Comparison of ENCODE assay signal across 20 cellular contexts in the genomic region with DNA sequence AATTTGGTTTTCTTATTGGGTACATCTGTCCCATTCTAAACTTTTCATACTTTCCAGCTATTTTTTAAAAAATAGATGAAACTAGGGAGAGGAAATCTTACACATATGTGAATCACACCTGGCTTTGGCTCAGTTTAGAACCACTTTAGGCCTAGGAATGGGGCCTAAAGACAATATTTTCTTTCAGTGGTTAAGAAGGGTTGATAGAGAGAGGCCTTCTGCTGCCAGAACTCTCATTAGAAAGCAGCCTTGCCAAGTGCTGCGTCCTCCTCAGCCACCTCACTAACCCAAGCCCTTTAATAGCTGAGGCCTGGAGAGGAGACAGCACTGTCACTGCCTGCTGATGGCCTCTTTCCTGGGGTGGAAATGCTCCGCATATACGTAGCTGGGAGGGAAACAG.
A peak's percentile ranks its signal among the peaks of the same experiment; 100 is the strongest.
DNase-seq lines count a peak whose midpoint lies in the region; ATAC-seq and TF ChIP-seq lines count a peak whose summit lies in the region.
"Had no signal": no experiment of that assay in that cellular context is flagged by ENCODE, and none has a peak within 500 bp of the region (broad histone marks: within the 10 kb centered on the region; RNA-seq: fewer than 3 reads in every experiment).

No MANE protein-coding gene starts in this region.

- H3K18ac ChIP-seq in IMR-90 (ENCODE audit: low read depth, low read length), result no peak overlapping the region

- no peak overlapping the region for H3K9ac ChIP-seq in IMR-90 (ENCODE audit: low read depth, low read length)

- BruUV-seq in IMR-90 (replicated peaks; lab: Mats Ljungman, UMichigan), result no TSS peak

- H3K14ac ChIP-seq in IMR-90 (replicated peaks; ENCODE audit: low read depth, low read length), result no peak overlapping the region

- H3K9me3 ChIP-seq in IMR-90 (ENCODE audit: control insufficient read depth, insufficient read depth, low read length) (peaks cover 2% of the 10 kb centered on the region; the same call in 1 of the 2 replicates), stomach (peaks cover 0 to 22% (median 14%) of the 10 kb centered on the region in 4 donors)

- H3K56ac ChIP-seq in IMR-90 (ENCODE audit: extremely low read depth, insufficient read depth, low read length), result no peak overlapping the region

- no peak for TF ChIP-seq CTCF in IMR-90 (conservative IDR thresholded peaks at IDR 0.05; ENCODE audit: low read depth, low read length)
- no peak for TF ChIP-seq CTCF in astrocyte of the cerebellum (IDR thresholded peaks at IDR 0.05; ENCODE audit: low read depth, low read length, missing control alignments)
- TF ChIP-seq CTCF in fibroblast of the aortic adventitia (IDR thresholded peaks at IDR 0.05; ENCODE audit: insufficient read depth, low read length), result no peak
- no peak for TF ChIP-seq CTCF in stomach (IDR thresholded peaks at IDR 0.05)

- H3K4me3 ChIP-seq in IMR-90 (ENCODE audit: insufficient read depth, low read depth, low read length) (no peak overlapping the region), astrocyte of the cerebellum (ENCODE audit: low read depth, low read length) (no peak overlapping the region), fibroblast of the aortic adventitia (ENCODE audit: low read depth, low read length) (no peak overlapping the region), stomach (no peak overlapping the region)

- H3K27me3 ChIP-seq in IMR-90 (ENCODE audit: control insufficient read depth, insufficient read depth, low read length) (no peaks in the 10 kb centered on the region), stomach (no peaks in the 10 kb centered on the region)

- TF ChIP-seq POLR2A in IMR-90 (IDR thresholded peaks at IDR 0.05; ENCODE audit: low read depth, low read length), result no peak
- no peak for TF ChIP-seq POLR2A in stomach (IDR thresholded peaks at IDR 0.05)

- no peak overlapping the region for H2BK15ac ChIP-seq in IMR-90 (ENCODE audit: low read depth, low read length)

- H2AFZ ChIP-seq in IMR-90 (replicated peaks; ENCODE audit: low read length, poor library complexity), result no peak overlapping the region

- WGBS in IMR-90 (ENCODE audit: extremely low coverage in 2 of 2, insufficient read length in 1 of 2), 2 experiments, result no CpG with 5 or more reads among the region's 3 CpGs
- WGBS in stomach, 5 donors, result 69 to 90% (median 82%) methylated on average over 3 of the region's 3 CpGs

- in situ Hi-C loops in IMR-90 (cut with MboI; ENCODE audit: low sequenced_read_pairs) (no loop called here), astrocyte of the cerebellum (cut with HindIII; ENCODE audit: low sequenced_read_pairs) (no loop called here)

- no peaks in the 10 kb centered on the region for H3K9me1 ChIP-seq in IMR-90 (ENCODE audit: insufficient read depth, low read length)

- H3K4me1 ChIP-seq in IMR-90 (ENCODE audit: control insufficient read depth, insufficient read depth, low read length), result peaks cover 2% of the 10 kb centered on the region; the same call in 1 of the 2 replicates
- H3K4me1 ChIP-seq in stomach, result peaks cover 0 to 20% (median 14%) of the 10 kb centered on the region in 4 donors

- H2AK9ac ChIP-seq in IMR-90 (replicated peaks; ENCODE audit: low read depth, low read length, poor library complexity), result no peak overlapping the region

- H2AK5ac ChIP-seq in IMR-90 (ENCODE audit: low read depth, low read length), result no peak overlapping the region

- H3K4me2 ChIP-seq in IMR-90 (ENCODE audit: low read depth, low read length), result no peak overlapping the region

- TF ChIP-seq RAD21 in IMR-90 (IDR thresholded peaks at IDR 0.05; ENCODE audit: low read length), result no peak

- H2BK20ac ChIP-seq in IMR-90 (ENCODE audit: low read depth, low read length), result no peak overlapping the region

- H3K23ac ChIP-seq in IMR-90 (ENCODE audit: low read depth, low read length), result no peak overlapping the region

- H4K20me1 ChIP-seq in IMR-90 (ENCODE audit: insufficient read depth, low read length), result no peaks in the 10 kb centered on the region

- no peak overlapping the region for H4K91ac ChIP-seq in IMR-90 (ENCODE audit: insufficient read depth, low read depth, low read length)

- no peaks in the 10 kb centered on the region for H3K36me3 ChIP-seq in IMR-90 (ENCODE audit: control insufficient read depth, insufficient read depth, low read length)
- H3K36me3 ChIP-seq in stomach, result no peaks in the 10 kb centered on the region

- ATAC-seq in IMR-90 (ENCODE audit: low read depth) (no peak), GM18861 (IDR thresholded peaks at IDR 0.05; ENCODE audit: unreplicated experiment) (no peak), left lobe of liver (no peak)
- ATAC-seq: HCT116, HepG2 had no signal

- H3K79me1 ChIP-seq in IMR-90 (ENCODE audit: low read depth in 1 of 2, low read length in 2 of 2), result no peaks in the 10 kb centered on the region

- intact Hi-C loops in IMR-90 (cut with micrococcal nuclease) (no loop called here), stomach (cut with DNase I; ENCODE audit: low total_unique reads) (no loop called here)

- no peak for TF ChIP-seq EP300 in stomach (IDR thresholded peaks at IDR 0.05)

- POLR2A ChIA-PET in IMR-90 (lab: Charles Lee; ENCODE audit: unreplicated experiment), result no interaction called here

- no peak overlapping the region for H4K8ac ChIP-seq in IMR-90 (ENCODE audit: low read depth in 2 of 2, low read length in 2 of 2)

- no peak overlapping the region for H2BK5ac ChIP-seq in IMR-90 (ENCODE audit: low read depth, low read length, poor library complexity, severe bottlenecking)

- DNase-seq in IMR-90 (peak; percentile 7), astrocyte of the cerebellum (ENCODE audit: low read depth) (peak; percentile 36), fibroblast of the aortic adventitia (ENCODE audit: low read depth) (peak; percentile 77), stromal cell of bone marrow (ENCODE audit: low read depth) (peak; percentile 52), stomach (no peak), NCI-H2081 (lab: John Stamatoyannopoulos, UW) (no peak), left lobe of liver (ENCODE audit: low spot score) (no peak)
- DNase-seq: ACHN; AML-193; CD4-positive, alpha-beta T cell; DMS153; DMS79; GDM1; GOT3; H7; HFFc6 had no signal

- H3K27ac ChIP-seq in IMR-90 (ENCODE audit: insufficient read depth, low read length) (no peak overlapping the region), stomach (no peak overlapping the region)
- H3K27ac ChIP-seq: C4-2B had no signal

- H4K5ac ChIP-seq in IMR-90 (ENCODE audit: low read depth, low read length), result no peak overlapping the region

- H2BK120ac ChIP-seq in IMR-90 (ENCODE audit: low read depth, low read length), result no peak overlapping the region

- CTCF ChIA-PET in IMR-90 (lab: Yijun Ruan, JAX), result no interaction called here

- H3K4ac ChIP-seq in IMR-90 (ENCODE audit: low read depth, low read length), result no peak overlapping the region

- dilution Hi-C loops in IMR-90 (cut with HindIII; ENCODE audit: low sequenced_read_pairs, unreplicated experiment), result no loop called here

TF ChIP-seq in IMR-90, 13 proteins besides CTCF, POLR2A, EP300 and RAD21:
- TF ChIP-seq CEBPB (IDR thresholded peaks at IDR 0.05; ENCODE audit: low read depth, low read length), result no peak
- TF ChIP-seq RCOR1 (IDR thresholded peaks at IDR 0.05; ENCODE audit: insufficient replicate concordance, low read length), result no peak
- no peak for TF ChIP-seq CHD1 (IDR thresholded peaks at IDR 0.05; ENCODE audit: low read depth, low read length)
- TF ChIP-seq, protein P1, sequence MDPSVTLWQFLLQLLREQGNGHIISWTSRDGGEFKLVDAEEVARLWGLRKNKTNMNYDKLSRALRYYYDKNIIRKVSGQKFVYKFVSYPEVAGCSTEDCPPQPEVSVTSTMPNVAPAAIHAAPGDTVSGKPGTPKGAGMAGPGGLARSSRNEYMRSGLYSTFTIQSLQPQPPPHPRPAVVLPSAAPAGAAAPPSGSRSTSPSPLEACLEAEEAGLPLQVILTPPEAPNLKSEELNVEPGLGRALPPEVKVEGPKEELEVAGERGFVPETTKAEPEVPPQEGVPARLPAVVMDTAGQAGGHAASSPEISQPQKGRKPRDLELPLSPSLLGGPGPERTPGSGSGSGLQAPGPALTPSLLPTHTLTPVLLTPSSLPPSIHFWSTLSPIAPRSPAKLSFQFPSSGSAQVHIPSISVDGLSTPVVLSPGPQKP (IDR thresholded peaks at IDR 0.05; ENCODE audit: borderline replicate concordance, low read depth, low read length), result no peak
- TF ChIP-seq RFX5 (IDR thresholded peaks at IDR 0.05; ENCODE audit: low read depth, low read length), result no peak
- TF ChIP-seq SMC3 (IDR thresholded peaks at IDR 0.05; ENCODE audit: low read depth, low read length), result no peak
- TF ChIP-seq NFE2L2 (IDR thresholded peaks at IDR 0.05; ENCODE audit: low read depth, low read length), result no peak
- no peak for TF ChIP-seq MAZ (IDR thresholded peaks at IDR 0.05; ENCODE audit: borderline replicate concordance, low read depth, low read length)
- no peak for TF ChIP-seq FOS (IDR thresholded peaks at IDR 0.05; ENCODE audit: low read depth, low read length)
- TF ChIP-seq, protein P2, sequence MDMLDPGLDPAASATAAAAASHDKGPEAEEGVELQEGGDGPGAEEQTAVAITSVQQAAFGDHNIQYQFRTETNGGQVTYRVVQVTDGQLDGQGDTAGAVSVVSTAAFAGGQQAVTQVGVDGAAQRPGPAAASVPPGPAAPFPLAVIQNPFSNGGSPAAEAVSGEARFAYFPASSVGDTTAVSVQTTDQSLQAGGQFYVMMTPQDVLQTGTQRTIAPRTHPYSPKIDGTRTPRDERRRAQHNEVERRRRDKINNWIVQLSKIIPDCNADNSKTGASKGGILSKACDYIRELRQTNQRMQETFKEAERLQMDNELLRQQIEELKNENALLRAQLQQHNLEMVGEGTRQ (IDR thresholded peaks at IDR 0.05; ENCODE audit: low read depth, low read length), result no peak
- TF ChIP-seq MXI1 (IDR thresholded peaks at IDR 0.05; ENCODE audit: borderline replicate concordance, low read depth, low read length), result no peak
- TF ChIP-seq BHLHE40 (IDR thresholded peaks at IDR 0.05; ENCODE audit: low read depth, low read length), result no peak
- TF ChIP-seq MAFK (IDR thresholded peaks at IDR 0.05; ENCODE audit: low read depth, low read length), result no peak

Comparison
In these comparisons a context has a peak if more than half of its experiments do, and no peak if none do; other contexts are left out.
1. DNase-seq: peak in IMR-90 (single experiment), astrocyte of the cerebellum (single experiment), fibroblast of the aortic adventitia (single experiment) and stromal cell of bone marrow (single experiment); none in stomach (single experiment), NCI-H2081 (0 of 2) and left lobe of liver (single experiment).